ENCODE assay signal across 8 cellular contexts in the genomic region with DNA sequence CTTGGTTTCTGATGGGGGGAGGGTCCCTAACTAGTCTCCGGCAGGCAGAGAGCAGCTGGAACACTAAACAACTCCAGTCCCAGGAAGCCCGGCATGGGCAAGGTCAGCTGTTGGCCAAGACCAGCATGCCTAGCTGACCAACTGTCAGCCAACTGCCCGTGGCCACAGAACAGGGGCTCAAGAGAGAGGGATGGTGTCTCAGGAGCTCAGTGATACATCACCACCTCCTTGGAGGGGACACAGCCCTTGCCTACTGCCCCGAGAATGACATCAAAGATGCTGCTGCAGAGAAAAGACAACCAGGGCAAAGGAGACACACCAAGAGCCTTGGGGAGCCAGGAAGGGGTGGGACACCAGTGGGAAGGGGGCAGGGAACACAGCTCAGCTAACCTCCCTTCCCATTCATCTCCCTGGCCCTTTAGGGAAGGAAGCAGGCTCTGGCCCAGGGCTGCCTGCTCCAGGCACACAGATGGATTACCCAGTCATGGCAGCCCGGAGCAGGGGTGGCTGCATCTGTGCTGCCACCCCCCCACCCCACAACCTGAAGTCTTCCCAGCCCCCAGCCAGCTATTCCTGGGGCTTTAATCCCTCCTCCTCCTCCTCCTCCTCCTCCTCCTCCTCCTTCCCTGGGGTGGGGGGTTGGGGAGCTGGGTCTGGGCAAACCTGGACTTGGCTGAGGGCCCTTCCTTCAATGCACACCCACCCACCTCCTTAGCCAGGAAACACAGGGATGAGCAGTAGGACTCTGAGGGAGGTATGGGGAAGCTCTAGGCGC. TPM values are rescaled to one million over a fixed set of nuclear protein-coding genes. Genes with fewer than 3 reads are reported as not detected.
A peak's percentile ranks its signal among the peaks of the same experiment; 100 is the strongest.
DNase-seq lines count a peak whose midpoint lies in the region; ATAC-seq and TF ChIP-seq lines count a peak whose summit lies in the region.

No MANE protein-coding gene starts in this region.

- no peaks in the 10 kb centered on the region for H3K36me3 ChIP-seq in kidney epithelial cell (ENCODE audit: control insufficient read depth, insufficient read depth, low read length)

- in situ Hi-C loops in astrocyte of the spinal cord (cut with HindIII; ENCODE audit: low sequenced_read_pairs) = no loop called here

- no peaks in the 10 kb centered on the region for H3K27me3 ChIP-seq in kidney epithelial cell (ENCODE audit: control insufficient read depth, insufficient read depth, low read length)

- TF ChIP-seq CTCF in astrocyte of the spinal cord (IDR thresholded peaks at IDR 0.05; ENCODE audit: low read depth, low read length) = no peak
- no peak for TF ChIP-seq CTCF in kidney epithelial cell (IDR thresholded peaks at IDR 0.05; ENCODE audit: insufficient read depth, low read length, poor library complexity, severe bottlenecking)

- H3K4me3 ChIP-seq in astrocyte of the spinal cord (ENCODE audit: low read depth, low read length) (peak overlapping the region; percentile 83), kidney epithelial cell (ENCODE audit: low read depth, low read length) (peak overlapping the region; percentile 84)

- ATAC-seq in activated CD4-positive, CD25-positive, alpha-beta regulatory T cell treated with anti-CD3 and anti-CD28 coated beads, Interleukin-2, amount 50 U/mL, for 24 hours = no peak
- no peak for ATAC-seq in GM19023 (IDR thresholded peaks at IDR 0.05; ENCODE audit: unreplicated experiment)

- peak; percentile 27 for DNase-seq in activated CD4-positive, CD25-positive, alpha-beta regulatory T cell treated with anti-CD3 and anti-CD28 coated beads, Interleukin-2, amount 50 U/mL, for 72 hours
- no peak for DNase-seq in astrocyte of the spinal cord (ENCODE audit: low read depth, low spot score)
- no peak for DNase-seq in kidney epithelial cell (ENCODE audit: low read depth)
- peak; percentile 33 for DNase-seq in superior temporal gyrus (ENCODE audit: extremely low spot score)
- DNase-seq in Kasumi-1 (lab: John Stamatoyannopoulos, UW) = no peak
- no peak for DNase-seq in germinal center (ENCODE audit: low spot score)

RNA-seq across cellular contexts. Expression of gene BIN1, which starts 1.9 kb away (rescaled TPM):
- 90.9 and 98.5 TPM in 2 replicates for total RNA-seq in kidney epithelial cell

Comparison
In these comparisons a context has a peak if more than half of its experiments do, and no peak if none do; other contexts are left out.
1. DNase-seq: peak in activated CD4-positive, CD25-positive, alpha-beta regulatory T cell treated with anti-CD3 and anti-CD28 coated beads, Interleukin-2, amount 50 U/mL, for 72 hours (single experiment) and superior temporal gyrus (single experiment); none in astrocyte of the spinal cord (single experiment), kidney epithelial cell (single experiment), Kasumi-1 (0 of 2) and germinal center (single experiment).